ENCODE assay signal across 29 cellular contexts in the genomic region with DNA sequence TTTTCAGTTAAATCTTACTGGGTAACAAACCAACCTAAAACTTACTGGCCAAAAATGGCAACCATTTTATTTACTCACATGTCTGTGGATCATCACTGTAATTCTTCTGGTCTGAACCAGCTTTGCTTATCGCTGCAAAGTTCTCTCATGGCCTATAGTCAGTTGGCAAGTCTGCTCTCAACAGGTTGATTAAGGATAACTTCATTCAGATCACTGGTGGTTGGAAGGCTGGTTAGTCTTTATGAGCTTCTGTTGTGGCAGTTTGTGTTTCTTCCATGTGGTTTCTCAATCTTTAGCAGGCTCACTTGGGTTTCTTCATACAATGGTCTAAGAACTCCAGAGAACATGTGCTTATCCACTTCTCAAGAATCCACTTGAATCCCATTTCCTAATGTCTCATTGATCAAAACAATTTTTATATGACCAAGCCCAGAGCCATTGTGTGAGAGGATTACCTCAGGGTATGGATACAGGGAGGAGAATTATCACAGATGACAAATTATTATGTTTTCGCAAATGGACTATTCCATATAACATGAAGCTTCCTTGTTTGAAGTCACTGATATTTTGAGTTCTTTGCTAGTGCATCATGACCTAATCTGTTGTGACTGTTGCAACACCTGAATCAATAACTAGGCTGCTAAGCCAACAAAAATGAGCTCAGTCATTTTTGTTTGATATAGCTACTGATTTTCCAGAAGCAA.
DNase-seq lines count a peak whose midpoint lies in the region; ATAC-seq, FAIRE-seq and TF ChIP-seq lines count a peak whose summit lies in the region.
"Had no signal": no experiment of that assay in that cellular context is flagged by ENCODE, and none has a peak within 500 bp of the region (broad histone marks: within the 10 kb centered on the region; RNA-seq: fewer than 3 reads in every experiment).

No MANE protein-coding gene starts in this region.

- H3K9me3 Mint-ChIP-seq in natural killer cell treated with Interleukin-12 subunit alpha and Interleukin-12 subunit beta and Interleukin-15 and Interleukin-18, amount 100 ng/mL, for 72 hours: peaks cover 4% of the 10 kb centered on the region

- no peak for ATAC-seq in natural killer cell treated with Interleukin-12 subunit alpha and Interleukin-12 subunit beta and Interleukin-15 and Interleukin-18, amount 100 ng/mL, for 72 hours
- no peak for ATAC-seq in left ventricle myocardium superior
- ATAC-seq: gastrocnemius medialis had no signal

- TF ChIP-seq CTCF in NB4 (IDR thresholded peaks at IDR 0.05; ENCODE audit: low read depth, low read length): no peak

- FAIRE-seq in GM19239 (lab: Jason Lieb, UNC): peak; percentile 47
- FAIRE-seq in frontal cortex (lab: Jason Lieb, UNC): no peak
- FAIRE-seq: endometrium, GM12891, H54, RCC 7860 had no signal

- peaks cover 0 to 3% of the 10 kb centered on the region in 2 donors for H3K27me3 Mint-ChIP-seq in natural killer cell treated with Interleukin-12 subunit alpha and Interleukin-12 subunit beta and Interleukin-15 and Interleukin-18, amount 100 ng/mL, for 72 hours
- H3K27me3 Mint-ChIP-seq: CD8-positive, alpha-beta memory T cell had no signal

- H3K36me3 Mint-ChIP-seq in natural killer cell treated with Interleukin-12 subunit alpha and Interleukin-12 subunit beta and Interleukin-15 and Interleukin-18, amount 100 ng/mL, for 72 hours: no peaks in the 10 kb centered on the region
- H3K36me3 Mint-ChIP-seq: activated naive CD4-positive, alpha-beta T cell treated with anti-CD3 and anti-CD28 coated beads, Interleukin-2, amount 50 U/mL, for 24 hours had no signal

- peaks cover 16 to 23% of the 10 kb centered on the region in 2 donors for H3K4me1 Mint-ChIP-seq in natural killer cell treated with Interleukin-12 subunit alpha and Interleukin-12 subunit beta and Interleukin-15 and Interleukin-18, amount 100 ng/mL, for 72 hours (ENCODE audit: low read depth in 2 of 2)
- H3K4me1 Mint-ChIP-seq: activated naive CD4-positive, alpha-beta T cell treated with anti-CD3 and anti-CD28 coated beads, Interleukin-2, amount 50 U/mL, for 24 hours; CD8-positive, alpha-beta memory T cell had no signal

- peak overlapping the region; percentile 3 for H3K4me3 ChIP-seq in NB4 (ENCODE audit: low read depth, low read length)
- H3K4me3 ChIP-seq: dorsolateral prefrontal cortex, gastrocnemius medialis, prostate gland, tibial artery had no signal

- H3K27ac ChIP-seq in epithelial cell of prostate: peak overlapping the region; percentile 70
- H3K27ac ChIP-seq: brain microvascular endothelial cell, dorsolateral prefrontal cortex, gastrocnemius medialis, prostate gland, tibial artery had no signal

- peak overlapping the region in 1 of 2 donors; percentile 24 for H3K27ac Mint-ChIP-seq in natural killer cell treated with Interleukin-12 subunit alpha and Interleukin-12 subunit beta and Interleukin-15 and Interleukin-18, amount 100 ng/mL, for 72 hours
- H3K27ac Mint-ChIP-seq: activated naive CD4-positive, alpha-beta T cell treated with anti-CD3 and anti-CD28 coated beads, Interleukin-2, amount 50 U/mL, for 24 hours; activated T-helper 2 cell treated with anti-CD3 and anti-CD28 coated beads, Interferon-gamma antibody, Interleukin-2, Interleukin-4, amounts not matched to agents 10 μg/mL and 5 μg/mL and 100 μg/mL, durations not matched to agents 14 hours and 24 hours and 36 hours; CD8-positive, alpha-beta memory T cell had no signal

- no peak for TF ChIP-seq POLR2A in NB4 (IDR thresholded peaks at IDR 0.05; ENCODE audit: extremely low read depth, insufficient read length)

- intact Hi-C loops in left ventricle myocardium superior (cut with micrococcal nuclease): no loop called here

- DNase-seq in GM19239 (ENCODE audit: insufficient read length, low spot score): no peak
- DNase-seq in NB4 (ENCODE audit: low read depth): peak; percentile 88
- peak; percentile 49 for DNase-seq in epithelial cell of prostate (ENCODE audit: low read depth, low spot score)
- no peak for DNase-seq in natural killer cell treated with Interleukin-12 subunit alpha and Interleukin-12 subunit beta and Interleukin-15 and Interleukin-18, amount 100 ng/mL, for 72 hours (ENCODE audit: low spot score)
- DNase-seq in NCI-H82 (lab: John Stamatoyannopoulos, UW): no peak
- no peak for DNase-seq in frontal cortex (ENCODE audit: low spot score in 2 of 2)
- no peak for DNase-seq in left ventricle myocardium superior
- DNase-seq: activated CD4-positive, alpha-beta T cell treated with anti-CD3 and anti-CD28 coated beads for 4 hours; activated CD8-positive, alpha-beta memory T cell treated with anti-CD3 and anti-CD28 coated beads for 24 hours; activated T-cell treated with anti-CD3 and anti-CD28 coated beads for 4 hours; amniotic stem cell; brain microvascular endothelial cell; CD8-positive, alpha-beta memory T cell; dorsolateral prefrontal cortex; gastrocnemius medialis; hypothalamus; Karpas-422; mesendoderm; NCI-H1048; SIG-M5; stimulated activated CD4-positive, alpha-beta T cell treated with anti-CD3 and anti-CD28 coated beads, Interleukin-4, amount 100 ng/mL, for 4 hours; tibial artery had no signal

- peak overlapping the region; percentile 7 for H3K4me3 Mint-ChIP-seq in natural killer cell treated with Interleukin-12 subunit alpha and Interleukin-12 subunit beta and Interleukin-15 and Interleukin-18, amount 100 ng/mL, for 72 hours
- H3K4me3 Mint-ChIP-seq: activated naive CD4-positive, alpha-beta T cell treated with anti-CD3 and anti-CD28 coated beads, Interleukin-2, amount 50 U/mL, for 24 hours; CD8-positive, alpha-beta memory T cell had no signal

Comparison
In these comparisons a context has a peak if more than half of its experiments do, and no peak if none do; other contexts are left out.
1. DNase-seq: peak in NB4 (single experiment) and epithelial cell of prostate (single experiment); none in GM19239 (single experiment), natural killer cell treated with Interleukin-12 subunit alpha and Interleukin-12 subunit beta and Interleukin-15 and Interleukin-18, amount 100 ng/mL, for 72 hours (single experiment), NCI-H82 (single experiment), frontal cortex (0 of 2) and left ventricle myocardium superior (single experiment).